ENCODE assay signal across 8 cellular contexts in the genomic region with DNA sequence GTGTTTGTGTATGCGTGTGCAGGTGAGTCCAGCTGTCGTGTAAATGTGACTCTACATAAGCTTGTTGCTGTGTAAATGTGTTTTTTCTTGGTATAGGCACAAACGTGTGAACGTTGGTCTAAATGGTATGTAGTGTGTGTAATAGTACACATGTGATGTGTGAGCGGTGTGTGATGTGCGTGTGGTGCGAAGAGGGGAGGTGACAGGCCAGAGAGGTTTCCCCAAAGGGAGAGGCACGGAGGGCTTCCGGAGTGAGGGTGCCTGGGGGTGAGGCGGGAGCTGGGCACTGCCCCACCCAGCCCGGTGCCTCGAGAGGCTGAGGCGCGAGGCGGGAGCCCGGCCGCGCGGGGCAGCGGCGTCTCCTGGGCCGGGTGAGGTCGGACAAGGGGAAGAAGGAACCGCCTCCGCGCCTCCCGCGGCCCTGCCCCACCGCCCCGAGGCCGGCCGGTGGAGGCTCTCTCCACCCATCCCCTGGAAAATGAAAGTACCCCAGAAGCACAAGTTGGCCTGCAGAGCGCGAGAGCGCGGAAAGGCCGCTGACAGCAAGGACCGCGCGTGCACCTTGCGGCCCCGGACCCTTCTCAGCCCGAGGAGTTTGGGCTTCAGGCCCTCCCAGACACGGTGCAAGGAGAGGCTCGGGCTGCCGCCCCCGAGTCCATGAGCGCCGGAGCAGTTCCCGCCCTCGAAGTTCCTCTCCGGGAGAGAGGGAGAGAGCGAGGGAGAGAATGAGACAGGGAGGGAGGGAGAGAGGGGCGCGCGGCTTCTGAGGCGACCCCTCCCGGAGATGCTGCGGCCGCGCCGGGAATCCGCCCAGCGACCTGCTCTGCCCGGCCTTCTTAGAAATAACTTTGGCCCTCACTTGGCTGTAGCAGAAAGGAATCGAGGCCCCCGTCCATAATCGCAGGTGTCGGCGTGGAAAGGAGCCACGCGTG. TPM values are rescaled to one million over a fixed set of nuclear protein-coding genes. Genes with fewer than 3 reads are reported as not detected.
DNase-seq lines count a peak whose midpoint lies in the region; ATAC-seq and TF ChIP-seq lines count a peak whose summit lies in the region.

No MANE protein-coding gene starts in this region.

- intact Hi-C loops in dendritic cell treated with granulocyte-macrophage colony-stimulating factor and Interleukin-4, amounts not matched to agents 40 ng/mL and 50 ng/mL, for 4 days (cut with micrococcal nuclease), result loop anchor here (5.0 kb wide), 1 partner anchor 50 kb away; the partner anchor contains the start of gene NR2E1
- intact Hi-C loops in lower lobe of right lung (cut with DNase I), result loop anchor here (10.0 kb wide), 1 partner anchor 377 kb away; no protein-coding TSS in a partner anchor

- TF ChIP-seq CTCF in AG10803 (conservative IDR thresholded peaks at IDR 0.05; ENCODE audit: low read length) (no peak), Peyer's patch (IDR thresholded peaks at IDR 0.05) (peak in 1 of 6 experiments; percentile 2), lower lobe of right lung (IDR thresholded peaks at IDR 0.05) (peak; percentile 11), tibial nerve (IDR thresholded peaks at IDR 0.05) (no peak)

- H3K9me3 Mint-ChIP-seq in dendritic cell treated with granulocyte-macrophage colony-stimulating factor and Interleukin-4, amounts not matched to agents 40 ng/mL and 50 ng/mL, for 4 days, result no peaks in the 10 kb centered on the region

- peak overlapping the region; percentile 69 for H3K4me3 Mint-ChIP-seq in dendritic cell treated with granulocyte-macrophage colony-stimulating factor and Interleukin-4, amounts not matched to agents 40 ng/mL and 50 ng/mL, for 4 days

- no peaks in the 10 kb centered on the region for H3K36me3 Mint-ChIP-seq in dendritic cell treated with granulocyte-macrophage colony-stimulating factor and Interleukin-4, amounts not matched to agents 40 ng/mL and 50 ng/mL, for 4 days (ENCODE audit: low read depth)

- TF ChIP-seq EP300 in tibial nerve (IDR thresholded peaks at IDR 0.05), result peak in 1 of 2 donors; percentile 11

- peaks cover 92% of the 10 kb centered on the region for H3K27me3 Mint-ChIP-seq in dendritic cell treated with granulocyte-macrophage colony-stimulating factor and Interleukin-4, amounts not matched to agents 40 ng/mL and 50 ng/mL, for 4 days

- H3K4me1 ChIP-seq in Peyer's patch (peaks cover 3 to 53% (median 34%) of the 10 kb centered on the region in 4 donors), lower lobe of right lung (peaks cover 53% of the 10 kb centered on the region), tibial nerve (peaks cover 0 to 69% (median 46%) of the 10 kb centered on the region in 4 donors)

- 2% methylated on average over 51 to 55 of the region's 72 CpGs for WGBS in tibial nerve, 2 donors

- H3K27ac Mint-ChIP-seq in dendritic cell treated with granulocyte-macrophage colony-stimulating factor and Interleukin-4, amounts not matched to agents 40 ng/mL and 50 ng/mL, for 4 days, result no peak overlapping the region

- peaks cover 56% of the 10 kb centered on the region for H3K4me1 Mint-ChIP-seq in dendritic cell treated with granulocyte-macrophage colony-stimulating factor and Interleukin-4, amounts not matched to agents 40 ng/mL and 50 ng/mL, for 4 days (ENCODE audit: low read depth)

- H3K27ac ChIP-seq in Peyer's patch, result no peak overlapping the region
- H3K27ac ChIP-seq in lower lobe of right lung, result no peak overlapping the region
- no peak overlapping the region for H3K27ac ChIP-seq in tibial nerve

- peak overlapping the region; percentile 65 for H3K4me3 ChIP-seq in AG10803 (ENCODE audit: low read length)
- peak overlapping the region; percentile 44 to 65 (median 62) for H3K4me3 ChIP-seq in Peyer's patch
- peak overlapping the region; percentile 82 for H3K4me3 ChIP-seq in lower lobe of right lung
- peak overlapping the region; percentile 49 to 83 (median 69) for H3K4me3 ChIP-seq in tibial nerve

- peaks cover 0 to 67% of the 10 kb centered on the region in 2 donors for H3K27me3 ChIP-seq in Peyer's patch
- H3K27me3 ChIP-seq in lower lobe of right lung (ENCODE audit: low read depth), result peaks cover 94% of the 10 kb centered on the region
- peaks cover 0 to 89% of the 10 kb centered on the region in 2 donors for H3K27me3 ChIP-seq in tibial nerve

- DNase-seq in AG10803 (ENCODE audit: low read depth) (no peak), Peyer's patch (peak; percentile 28 to 62 (median 57)), lower lobe of right lung (peak; percentile 69), tibial nerve (ENCODE audit: low spot score in 2 of 2) (no peak)

- no peak for TF ChIP-seq POLR2A in Peyer's patch (IDR thresholded peaks at IDR 0.05)
- TF ChIP-seq POLR2A in tibial nerve (IDR thresholded peaks at IDR 0.05), result no peak

- H3K9me3 ChIP-seq in Peyer's patch, result no peaks in the 10 kb centered on the region
- H3K9me3 ChIP-seq in lower lobe of right lung, result no peaks in the 10 kb centered on the region
- no peaks in the 10 kb centered on the region for H3K9me3 ChIP-seq in tibial nerve

- H3K36me3 ChIP-seq in Peyer's patch, result no peaks in the 10 kb centered on the region
- no peaks in the 10 kb centered on the region for H3K36me3 ChIP-seq in lower lobe of right lung
- H3K36me3 ChIP-seq in tibial nerve, result no peaks in the 10 kb centered on the region

- ATAC-seq in GM19324 (IDR thresholded peaks at IDR 0.05; ENCODE audit: low FRiP score, unreplicated experiment) (peak; percentile 53), lower lobe of right lung (peak; percentile 71 to 76), GM18858 (IDR thresholded peaks at IDR 0.05; ENCODE audit: unreplicated experiment) (no peak), GM18870 (IDR thresholded peaks at IDR 0.05; ENCODE audit: unreplicated experiment) (no peak)

RNA-seq across cellular contexts. Expression of gene OSTM1, which starts 43.2 kb away (rescaled TPM):
- total RNA-seq in Peyer's patch (10 to 100 TPM; 25.6 to 47.0 (median 36.6) TPM), lower lobe of right lung (63.8 TPM), tibial nerve (100 to 1,000 TPM in 2 of 4 donors, 10 to 100 TPM in 2; 49.8 to 136 (median 96.0) TPM)

RNA-seq across cellular contexts. Expression of gene NR2E1, which starts 48.1 kb away (rescaled TPM):
- total RNA-seq in Peyer's patch (not detected), lower lobe of right lung (not detected), tibial nerve (not detected)

Comparison
In these comparisons a context has a peak if more than half of its experiments do, and no peak if none do; other contexts are left out.
1. DNase-seq: peak in Peyer's patch (3 of 3) and lower lobe of right lung (single experiment); none in AG10803 (single experiment) and tibial nerve (0 of 2).
2. ATAC-seq: peak in GM19324 (single experiment) and lower lobe of right lung (2 of 2); none in GM18858 (single experiment) and GM18870 (single experiment).
3. Peak in every context shown above with its lines, with median percentiles within 50 percentile points of each other: H3K4me3 ChIP-seq.